ENCODE assay signal across 12 cellular contexts in the genomic region with DNA sequence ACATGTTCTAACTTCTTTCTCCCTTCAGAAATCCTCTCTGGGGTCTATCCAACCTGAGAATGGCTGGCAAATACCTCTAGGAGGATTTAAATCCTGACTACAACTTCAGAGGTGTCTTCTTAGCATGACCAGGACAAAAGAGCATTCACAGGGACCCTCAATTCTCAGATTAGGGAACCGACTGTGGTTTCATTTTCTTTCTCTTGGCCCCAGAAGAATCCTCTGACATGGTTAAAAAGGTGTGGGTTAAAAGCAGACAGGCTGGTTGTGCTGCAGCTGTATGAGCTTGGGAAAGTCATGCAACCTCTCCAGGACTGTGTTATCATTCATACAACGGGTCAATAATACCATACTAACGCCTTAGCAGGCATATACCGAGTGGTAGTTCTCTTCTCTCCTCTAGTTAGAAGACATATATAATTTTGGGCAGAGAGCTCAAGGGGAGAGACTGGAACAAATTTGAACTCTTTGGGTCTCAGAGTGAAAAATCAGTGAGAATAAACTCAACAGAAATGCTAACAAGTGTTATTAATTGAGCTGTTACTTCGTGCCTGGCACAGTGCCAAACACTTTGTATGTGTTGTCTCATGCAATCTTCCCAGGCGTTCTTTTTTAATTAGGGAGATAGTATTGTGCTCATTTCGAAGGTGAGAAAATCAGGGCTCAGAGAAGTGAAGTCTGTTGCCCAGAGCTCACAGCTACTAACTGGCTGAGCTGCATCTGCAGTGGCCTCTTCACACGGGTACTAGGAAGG. TPM values are rescaled to one million over a fixed set of nuclear protein-coding genes. Genes with fewer than 3 reads are reported as not detected.
A peak's percentile ranks its signal among the peaks of the same experiment; 100 is the strongest.
DNase-seq lines count a peak whose midpoint lies in the region; ATAC-seq and TF ChIP-seq lines count a peak whose summit lies in the region.
"Had no signal": no experiment of that assay in that cellular context is flagged by ENCODE, and none has a peak within 500 bp of the region (broad histone marks: within the 10 kb centered on the region; RNA-seq: fewer than 3 reads in every experiment).

No MANE protein-coding gene starts in this region.

- H3K9me3 Mint-ChIP-seq in activated CD8-positive, alpha-beta memory T cell treated with anti-CD3 and anti-CD28 coated beads, Interleukin-2, amount 10 ng/mL, durations not matched to agents 7 days and 5 days (ENCODE audit: low read depth): no peaks in the 10 kb centered on the region
- no peaks in the 10 kb centered on the region for H3K9me3 Mint-ChIP-seq in Calu3 (ENCODE audit: low read depth, unreplicated experiment)

- CTCF ChIA-PET in activated CD8-positive, alpha-beta memory T cell treated with anti-CD3 and anti-CD28 coated beads, Interleukin-2, amount 10 ng/mL, durations not matched to agents 7 days and 5 days (lab: Charles Lee): no interaction called here
- CTCF ChIA-PET in Calu3 (lab: Charles Lee): no interaction called here

- TF ChIP-seq CTCF in choroid plexus epithelial cell (conservative IDR thresholded peaks at IDR 0.05; ENCODE audit: low read depth, low read length): no peak
- no peak for TF ChIP-seq CTCF in Calu3 (IDR thresholded peaks at IDR 0.05; ENCODE audit: unreplicated experiment)

- ATAC-seq in activated CD8-positive, alpha-beta memory T cell treated with anti-CD3 and anti-CD28 coated beads, Interleukin-2, amount 10 ng/mL, durations not matched to agents 7 days and 5 days: no peak
- ATAC-seq in HG03565 (IDR thresholded peaks at IDR 0.05; ENCODE audit: unreplicated experiment): peak; percentile 66
- ATAC-seq in GM19463 (IDR thresholded peaks at IDR 0.05; ENCODE audit: unreplicated experiment): no peak
- ATAC-seq: HCT116 had no signal

- H3K27ac Mint-ChIP-seq in activated CD8-positive, alpha-beta memory T cell treated with anti-CD3 and anti-CD28 coated beads, Interleukin-2, amount 10 ng/mL, durations not matched to agents 7 days and 5 days: peak overlapping the region; percentile 46
- H3K27ac Mint-ChIP-seq in Calu3 (ENCODE audit: unreplicated experiment): no peak overlapping the region

- H3K27ac ChIP-seq in skin epidermis: peak overlapping the region in 11 of 21 experiments; percentile 4 to 82 (median 28)

- H3K4me1 Mint-ChIP-seq in activated CD8-positive, alpha-beta memory T cell treated with anti-CD3 and anti-CD28 coated beads, Interleukin-2, amount 10 ng/mL, durations not matched to agents 7 days and 5 days: peaks cover 6% of the 10 kb centered on the region
- H3K4me1 Mint-ChIP-seq in Calu3 (ENCODE audit: low read depth, unreplicated experiment): no peaks in the 10 kb centered on the region

- DNase-seq in activated CD8-positive, alpha-beta memory T cell treated with anti-CD3 and anti-CD28 coated beads, Interleukin-2, amount 10 ng/mL, durations not matched to agents 7 days and 5 days: no peak
- no peak for DNase-seq in activated CD8-positive, alpha-beta memory T cell treated with anti-CD3 and anti-CD28 coated beads, Interleukin-2, amount 50 U/mL, for 4 hours
- DNase-seq in choroid plexus epithelial cell (ENCODE audit: low read depth) (no peak), dedifferentiated amniotic fluid mesenchymal stem cell (ENCODE audit: extremely low spot score) (no peak), Calu3 (no peak)
- DNase-seq: AML-193, NCI-H2171 treated with DMSO at 0.1 percent for 48 hours had no signal

- no peaks in the 10 kb centered on the region for H3K27me3 Mint-ChIP-seq in activated CD8-positive, alpha-beta memory T cell treated with anti-CD3 and anti-CD28 coated beads, Interleukin-2, amount 10 ng/mL, durations not matched to agents 7 days and 5 days
- peaks cover 78% of the 10 kb centered on the region for H3K27me3 Mint-ChIP-seq in Calu3 (ENCODE audit: unreplicated experiment)

- H3K36me3 Mint-ChIP-seq in activated CD8-positive, alpha-beta memory T cell treated with anti-CD3 and anti-CD28 coated beads, Interleukin-2, amount 10 ng/mL, durations not matched to agents 7 days and 5 days: peaks cover 16% of the 10 kb centered on the region
- H3K36me3 Mint-ChIP-seq in Calu3 (ENCODE audit: insufficient read depth, unreplicated experiment): no peaks in the 10 kb centered on the region

- H3K4me3 ChIP-seq in choroid plexus epithelial cell (ENCODE audit: low read depth, low read length) (peak overlapping the region; percentile 31), skin epidermis (no peak overlapping the region)
- H3K4me3 ChIP-seq: ovary had no signal

- intact Hi-C loops in Calu3 (cut with micrococcal nuclease; ENCODE audit: unreplicated experiment): no loop called here

- BruUV-seq in Calu3 (replicated peaks; lab: Mats Ljungman, UMichigan): no TSS peak

- H3K4me3 Mint-ChIP-seq in activated CD8-positive, alpha-beta memory T cell treated with anti-CD3 and anti-CD28 coated beads, Interleukin-2, amount 10 ng/mL, durations not matched to agents 7 days and 5 days: no peak overlapping the region
- no peak overlapping the region for H3K4me3 Mint-ChIP-seq in Calu3 (ENCODE audit: low read depth, unreplicated experiment)

RNA-seq across cellular contexts. Expression of a gene that starts 35.2 kb away (rescaled TPM):
- total RNA-seq in activated CD8-positive, alpha-beta memory T cell treated with anti-CD3 and anti-CD28 coated beads, Interleukin-2, amount 10 ng/mL, durations not matched to agents 7 days and 5 days: not detected
- total RNA-seq in Calu3 (2022): not detected in 2 replicates
